In the genomic region with DNA sequence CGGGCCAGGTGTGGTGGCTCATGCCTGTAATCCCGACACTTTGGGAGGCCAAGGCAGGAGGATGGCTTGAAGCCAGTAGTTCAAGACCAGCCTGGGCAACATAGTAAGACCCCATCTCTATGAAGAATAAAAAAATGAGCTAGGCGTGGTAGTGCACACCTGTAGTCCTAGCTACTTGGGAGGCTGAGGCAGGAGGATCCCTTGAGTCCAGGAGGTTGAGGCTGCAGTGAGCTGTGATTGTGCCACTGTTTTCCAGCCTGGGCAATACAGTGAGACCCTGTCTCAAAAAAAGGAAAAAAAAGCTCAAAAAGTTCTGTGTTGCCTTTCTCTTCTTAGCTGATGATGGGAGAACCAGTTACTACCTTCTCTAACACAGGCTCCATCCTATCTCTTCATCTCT, we compare ENCODE assay signal across 3 cellular contexts.
A peak's percentile ranks its signal among the peaks of the same experiment; 100 is the strongest.
TF ChIP-seq lines count a peak whose summit lies in the region.

No MANE protein-coding gene starts in this region.

TF ChIP-seq in HEK293, 187 proteins besides CTCF, POLR2A, EP300 and RAD21:
- peak; percentile 95 for TF ChIP-seq ZNF121 (tag by site-specific recombination; IDR thresholded peaks at IDR 0.05)

TF ChIP-seq in WTC11, 78 proteins besides CTCF, POLR2A, EP300 and RAD21:
- TF ChIP-seq ZNF121 (CRISPR knock-in tag; IDR thresholded peaks at IDR 0.05): peak; percentile 87

TF ChIP-seq in K562, 482 proteins besides CTCF, POLR2A, EP300 and RAD21:
- peak; percentile 85 for TF ChIP-seq ZNF121 (CRISPR knock-in tag; conservative IDR thresholded peaks at IDR 0.05)
